In genomic region chr2:81235601-81236000, GRCh38 we compare ENCODE assay signal across 26 cellular contexts.
"Had no signal": no experiment of that assay in that cellular context is flagged by ENCODE, and none has a peak within 500 bp of the region (broad histone marks: within the 10 kb centered on the region; RNA-seq: fewer than 3 reads in every experiment).

No MANE protein-coding gene starts in this region.

- H3K9me3 ChIP-seq: gastrocnemius medialis, prostate gland, right atrium auricular region, thoracic aorta, tibial nerve, upper lobe of right lung, uterus had no signal

- ATAC-seq: esophagus mucosa; gastrocnemius medialis; left lobe of liver; naive thymus-derived CD4-positive, alpha-beta T cell; stimulated activated naive B cell treated with anti-CD40 and anti-IgM and Interleukin-4, amounts not matched to agents 10 μg/mL and 1 μg/mL and 100 μg/mL, for 72 hours; upper lobe of right lung had no signal

- H3K4me3 ChIP-seq: dorsolateral prefrontal cortex, gastrocnemius medialis, prostate gland, right atrium auricular region, skin epidermis, thoracic aorta, tibial nerve, upper lobe of right lung, uterus had no signal

- H3K36me3 ChIP-seq: gastrocnemius medialis, prostate gland, right atrium auricular region, thoracic aorta, tibial nerve, upper lobe of right lung, uterus had no signal

- FAIRE-seq: colon, kidney had no signal

- H3K36me3 Mint-ChIP-seq: naive thymus-derived CD4-positive, alpha-beta T cell; stimulated activated naive B cell treated with anti-CD40 and anti-IgM and Interleukin-4, amounts not matched to agents 10 μg/mL and 1 μg/mL and 100 μg/mL, for 72 hours had no signal

- H3K9me3 Mint-ChIP-seq: nephron had no signal

- H3K4me1 Mint-ChIP-seq: naive thymus-derived CD4-positive, alpha-beta T cell; nephron; stimulated activated naive B cell treated with anti-CD40 and anti-IgM and Interleukin-4, amounts not matched to agents 10 μg/mL and 1 μg/mL and 100 μg/mL, for 72 hours had no signal

- DNase-seq: dorsolateral prefrontal cortex; effector CD4-positive, alpha-beta T cell; foreskin fibroblast; gastrocnemius medialis; head of caudate nucleus; kidney; mesenchymal stem cell; midbrain; naive thymus-derived CD4-positive, alpha-beta T cell; nucleus accumbens; stimulated activated CD4-positive, alpha-beta T cell treated with anti-CD3 and anti-CD28 coated beads, Interleukin-15, amount 100 ng/mL, for 24 hours; stimulated activated CD4-positive, alpha-beta T cell treated with anti-CD3 and anti-CD28 coated beads, Interleukin-2, amount 100 ng/mL, for 48 hours; stimulated activated naive B cell treated with anti-CD40 and anti-IgM and Interleukin-4, amounts not matched to agents 10 μg/mL and 1 μg/mL and 100 μg/mL, for 72 hours; upper lobe of right lung; uterus had no signal

- H3K27ac Mint-ChIP-seq: naive thymus-derived CD4-positive, alpha-beta T cell; nephron; stimulated activated naive B cell treated with anti-CD40 and anti-IgM and Interleukin-4, amounts not matched to agents 10 μg/mL and 1 μg/mL and 100 μg/mL, for 72 hours; stimulated activated naive CD8-positive, alpha-beta T cell treated with anti-CD3 and anti-CD28 coated beads, Interleukin-15, Interleukin-2, amounts not matched to agents 100 ng/mL and 50 ng/mL, for 24 hours had no signal

- H3K27me3 ChIP-seq: dorsolateral prefrontal cortex, gastrocnemius medialis, right atrium auricular region, tibial nerve, upper lobe of right lung, uterus had no signal

- H3K27me3 Mint-ChIP-seq: naive thymus-derived CD4-positive, alpha-beta T cell; stimulated activated naive B cell treated with anti-CD40 and anti-IgM and Interleukin-4, amounts not matched to agents 10 μg/mL and 1 μg/mL and 100 μg/mL, for 72 hours; stimulated activated naive CD8-positive, alpha-beta T cell treated with anti-CD3 and anti-CD28 coated beads, Interleukin-15, Interleukin-2, amounts not matched to agents 100 ng/mL and 50 ng/mL, for 24 hours had no signal

- H3K4me3 Mint-ChIP-seq: naive thymus-derived CD4-positive, alpha-beta T cell; nephron; stimulated activated naive B cell treated with anti-CD40 and anti-IgM and Interleukin-4, amounts not matched to agents 10 μg/mL and 1 μg/mL and 100 μg/mL, for 72 hours; stimulated activated naive CD8-positive, alpha-beta T cell treated with anti-CD3 and anti-CD28 coated beads, Interleukin-15, Interleukin-2, amounts not matched to agents 100 ng/mL and 50 ng/mL, for 24 hours had no signal

- H3K27ac ChIP-seq: dorsolateral prefrontal cortex, epithelial cell of prostate, gastrocnemius medialis, prostate gland, right atrium auricular region, skin epidermis, thoracic aorta, tibial nerve, upper lobe of right lung, uterus had no signal

- H3K4me1 ChIP-seq: gastrocnemius medialis, prostate gland, right atrium auricular region, tibial nerve, upper lobe of right lung, uterus had no signal
